Comparison of ENCODE assay signal across 30 cellular contexts in genomic region chr6:37845930-37846329, GRCh38. TPM values are rescaled to one million over a fixed set of nuclear protein-coding genes. Genes with fewer than 3 reads are reported as not detected.
DNase-seq lines count a peak whose midpoint lies in the region; TF ChIP-seq lines count a peak whose summit lies in the region.
"Had no signal": no experiment of that assay in that cellular context is flagged by ENCODE, and none has a peak within 500 bp of the region (broad histone marks: within the 10 kb centered on the region; RNA-seq: fewer than 3 reads in every experiment).

No MANE protein-coding gene starts in this region.

- H3K36me3 ChIP-seq in neutrophil (no peaks in the 10 kb centered on the region), vagina (no peaks in the 10 kb centered on the region)
- H3K36me3 ChIP-seq: brain microvascular endothelial cell, colonic mucosa, pancreas, tibial nerve had no signal

- H3K9me3 ChIP-seq in neutrophil = no peaks in the 10 kb centered on the region
- H3K9me3 ChIP-seq in vagina = no peaks in the 10 kb centered on the region
- H3K9me3 ChIP-seq: colonic mucosa, pancreas, SJSA1, spleen, tibial nerve had no signal

- H3K27me3 ChIP-seq in neutrophil (no peaks in the 10 kb centered on the region), vagina (no peaks in the 10 kb centered on the region)
- H3K27me3 ChIP-seq: brain microvascular endothelial cell, colonic mucosa, pancreas, SJSA1, spleen, tibial nerve had no signal

- intact Hi-C loops in vagina (cut with DNase I) = no loop called here

- peak overlapping the region; percentile 8; the same call in 1 of the 2 replicates for H3K4me3 ChIP-seq in LNCaP clone FGC (ENCODE audit: low read depth, low read length)
- H3K4me3 ChIP-seq in neutrophil (ENCODE audit: low read depth in 1 of 2, low read length in 1 of 2) = no peak overlapping the region
- no peak overlapping the region for H3K4me3 ChIP-seq in vagina
- H3K4me3 ChIP-seq: colonic mucosa, pancreas, SJSA1, spleen, tibial nerve had no signal

- H3K4me1 ChIP-seq in neutrophil (ENCODE audit: control insufficient read depth in 1 of 2, insufficient read depth in 1 of 2, low read depth in 1 of 2, low read length in 1 of 2) (peaks cover 17 to 49% of the 10 kb centered on the region in 2 experiments), vagina (peaks cover 68% of the 10 kb centered on the region)

- DNase-seq in LNCaP clone FGC (ENCODE audit: low read depth) (no peak), epithelial cell of prostate (ENCODE audit: low read depth, low spot score) (no peak), DMS153 (lab: John Stamatoyannopoulos, UW) (no peak), DMS53 treated with DMSO at 0.1 percent for 48 hours (lab: John Stamatoyannopoulos, UW; ENCODE audit: unreplicated experiment) (no peak), Ammon's horn (ENCODE audit: low spot score) (no peak), vagina (ENCODE audit: extremely low spot score in 2 of 2) (no peak)
- DNase-seq: activated CD4-positive, alpha-beta T cell treated with anti-CD3 and anti-CD28 coated beads, Interleukin-2, amount 50 U/mL, for 1 hour; activated CD8-positive, alpha-beta memory T cell treated with anti-CD3 and anti-CD28 coated beads, Interleukin-2, amount 10 ng/mL, durations not matched to agents 7 days and 5 days; activated naive CD4-positive, alpha-beta T cell treated with Interleukin-2 at 50 U/mL for 16 hours; amniotic stem cell; brain microvascular endothelial cell; C1 segment of cervical spinal cord; colonic mucosa; effector memory CD4-positive, alpha-beta T cell; foreskin melanocyte; GOT3; hypothalamus; left ventricle myocardium superior; midbrain; naive thymus-derived CD8-positive, alpha-beta T cell; NCI-H1417; NCI-H2081; NCI-H226; NCI-H748 treated with DMSO at 0.1 percent for 48 hours; pancreas; spleen had no signal

- TF ChIP-seq POLR2A in vagina (IDR thresholded peaks at IDR 0.05) = no peak

- H3K27ac ChIP-seq in C4-2B (peak overlapping the region; percentile 57; the same call in 1 of the 2 replicates), epithelial cell of prostate (peak overlapping the region; percentile 84), neutrophil (peak overlapping the region; percentile 25), vagina (no peak overlapping the region)
- H3K27ac ChIP-seq: brain microvascular endothelial cell, colonic mucosa, SJSA1, spleen, tibial nerve had no signal

- no peak for TF ChIP-seq CTCF in C4-2B (conservative IDR thresholded peaks at IDR 0.05)
- no peak for TF ChIP-seq CTCF in LNCaP clone FGC (IDR thresholded peaks at IDR 0.05; ENCODE audit: control insufficient read depth, extremely low read depth, insufficient read depth)
- no peak for TF ChIP-seq CTCF in neutrophil (IDR thresholded peaks at IDR 0.05)
- no peak for TF ChIP-seq CTCF in vagina (IDR thresholded peaks at IDR 0.05)

RNA-seq across cellular contexts. Expression of gene ZFAND3, which starts 26.4 kb away (rescaled TPM):
- 31.2 TPM for total RNA-seq in vagina
